8 cellular contexts compared by ENCODE assay signal in genomic region chr11:66363805-66364535, GRCh38. TPM values are rescaled to one million over a fixed set of nuclear protein-coding genes. Genes with fewer than 3 reads are reported as not detected.
DNase-seq lines count a peak whose midpoint lies in the region; ATAC-seq and TF ChIP-seq lines count a peak whose summit lies in the region.

No MANE protein-coding gene starts in this region.

- no peaks in the 10 kb centered on the region for H3K27me3 ChIP-seq in CD4-positive, alpha-beta T cell (ENCODE audit: control insufficient read depth, insufficient read depth, low read length)
- H3K27me3 ChIP-seq in HL-60 (ENCODE audit: insufficient read depth, poor library complexity, severe bottlenecking): no peaks in the 10 kb centered on the region
- H3K27me3 ChIP-seq in naive thymus-derived CD4-positive, alpha-beta T cell (ENCODE audit: control insufficient read depth in 2 of 2, insufficient read depth in 2 of 2, low read length in 2 of 2): no peaks in the 10 kb centered on the region

- peak; percentile 77 for ATAC-seq in CD4-positive, alpha-beta T cell (ENCODE audit: poor library complexity)
- ATAC-seq in activated CD4-positive, CD25-positive, alpha-beta regulatory T cell treated with anti-CD3 and anti-CD28 coated beads, Interleukin-2, amount 50 U/mL, for 24 hours: peak; percentile 57 to 63
- peak; percentile 75 for ATAC-seq in naive thymus-derived CD4-positive, alpha-beta T cell
- no peak for ATAC-seq in GM18517 (IDR thresholded peaks at IDR 0.05; ENCODE audit: unreplicated experiment)
- ATAC-seq in HG02678 (IDR thresholded peaks at IDR 0.05; ENCODE audit: unreplicated experiment): no peak

- H3K27me3 Mint-ChIP-seq in CD4-positive, alpha-beta T cell: no peaks in the 10 kb centered on the region
- H3K27me3 Mint-ChIP-seq in chondrocyte (ENCODE audit: low read depth) (no peaks in the 10 kb centered on the region), type B pancreatic cell (no peaks in the 10 kb centered on the region)
- no peaks in the 10 kb centered on the region for H3K27me3 Mint-ChIP-seq in naive thymus-derived CD4-positive, alpha-beta T cell

- no peaks in the 10 kb centered on the region for H3K9me3 ChIP-seq in CD4-positive, alpha-beta T cell (ENCODE audit: control insufficient read depth, low read length)
- no peaks in the 10 kb centered on the region for H3K9me3 ChIP-seq in naive thymus-derived CD4-positive, alpha-beta T cell (ENCODE audit: control insufficient read depth in 2 of 3, low read length in 3 of 3)

- H3K36me3 ChIP-seq in naive thymus-derived CD4-positive, alpha-beta T cell (ENCODE audit: control insufficient read depth in 2 of 3, insufficient read depth in 3 of 3, low read length in 3 of 3): peaks cover 0 to 13% (median 0%) of the 10 kb centered on the region in 3 experiments

- no peak overlapping the region for H3K4me3 Mint-ChIP-seq in CD4-positive, alpha-beta T cell
- H3K4me3 Mint-ChIP-seq in chondrocyte (ENCODE audit: unreplicated experiment): no peak overlapping the region
- no peak overlapping the region for H3K4me3 Mint-ChIP-seq in naive thymus-derived CD4-positive, alpha-beta T cell
- no peak overlapping the region for H3K4me3 Mint-ChIP-seq in type B pancreatic cell

- H3K27ac Mint-ChIP-seq in CD4-positive, alpha-beta T cell: no peak overlapping the region
- no peak overlapping the region for H3K27ac Mint-ChIP-seq in chondrocyte (ENCODE audit: unreplicated experiment)
- peak overlapping the region in 1 of 9 donors; percentile 47 for H3K27ac Mint-ChIP-seq in naive thymus-derived CD4-positive, alpha-beta T cell
- no peak overlapping the region for H3K27ac Mint-ChIP-seq in type B pancreatic cell

- no peaks in the 10 kb centered on the region for H3K4me1 ChIP-seq in naive thymus-derived CD4-positive, alpha-beta T cell (ENCODE audit: control insufficient read depth in 2 of 2, insufficient read depth in 2 of 2, low read length in 2 of 2)

- POLR2A ChIA-PET in CD4-positive, alpha-beta T cell (lab: Charles Lee): interaction anchor here (0.7 to 1.3 kb wide), 5 partner anchors 8 to 479 kb away, joined by 3 to 4 read pairs (median 3); partner anchors contain the start of gene SLC29A2
- POLR2A ChIA-PET in naive thymus-derived CD4-positive, alpha-beta T cell (lab: Charles Lee): interaction anchor here (0.7 to 0.8 kb wide), 2 partner anchors 17 to 77 kb away, joined by 4 read pairs; partner anchors contain the start of gene B4GAT1

- H3K4me1 Mint-ChIP-seq in CD4-positive, alpha-beta T cell (ENCODE audit: low read depth): no peaks in the 10 kb centered on the region
- no peaks in the 10 kb centered on the region for H3K4me1 Mint-ChIP-seq in chondrocyte (ENCODE audit: low read depth)
- H3K4me1 Mint-ChIP-seq in naive thymus-derived CD4-positive, alpha-beta T cell: peaks cover 0 to 3% (median 0%) of the 10 kb centered on the region in 7 donors
- H3K4me1 Mint-ChIP-seq in type B pancreatic cell (ENCODE audit: unreplicated experiment): no peaks in the 10 kb centered on the region

- no peaks in the 10 kb centered on the region for H3K36me3 Mint-ChIP-seq in CD4-positive, alpha-beta T cell (ENCODE audit: low read depth)
- peaks cover 4% of the 10 kb centered on the region for H3K36me3 Mint-ChIP-seq in chondrocyte (ENCODE audit: low read depth)
- no peaks in the 10 kb centered on the region for H3K36me3 Mint-ChIP-seq in naive thymus-derived CD4-positive, alpha-beta T cell
- peaks cover 5% of the 10 kb centered on the region for H3K36me3 Mint-ChIP-seq in type B pancreatic cell

- H3K9me3 Mint-ChIP-seq in CD4-positive, alpha-beta T cell: no peaks in the 10 kb centered on the region
- H3K9me3 Mint-ChIP-seq in chondrocyte (ENCODE audit: low read depth): no peaks in the 10 kb centered on the region
- no peaks in the 10 kb centered on the region for H3K9me3 Mint-ChIP-seq in naive thymus-derived CD4-positive, alpha-beta T cell
- no peaks in the 10 kb centered on the region for H3K9me3 Mint-ChIP-seq in type B pancreatic cell

- no peak overlapping the region for H3K4me3 ChIP-seq in HL-60 (replicated peaks; ENCODE audit: insufficient read depth, low read length)
- no peak overlapping the region for H3K4me3 ChIP-seq in naive thymus-derived CD4-positive, alpha-beta T cell (ENCODE audit: low read length)

- intact Hi-C loops in CD4-positive, alpha-beta T cell (cut with DNase I, micrococcal nuclease): no loop called here
- intact Hi-C loops in naive thymus-derived CD4-positive, alpha-beta T cell (cut with micrococcal nuclease): no loop called here

- no peak overlapping the region for H3K27ac ChIP-seq in CD4-positive, alpha-beta T cell (ENCODE audit: low read depth, low read length)
- no peak overlapping the region for H3K27ac ChIP-seq in HL-60 (replicated peaks)
- H3K27ac ChIP-seq in naive thymus-derived CD4-positive, alpha-beta T cell (ENCODE audit: low read depth, low read length): no peak overlapping the region

- DNase-seq in CD4-positive, alpha-beta T cell: peak; percentile 51 to 76 (median 59)
- peak in 1 of 2 experiments; percentile 73 for DNase-seq in HL-60 (ENCODE audit: low read depth in 1 of 2, low spot score in 1 of 2)
- peak; percentile 90 for DNase-seq in chondrocyte (ENCODE audit: low spot score)
- peak; percentile 24 to 81 (median 57) for DNase-seq in naive thymus-derived CD4-positive, alpha-beta T cell
- no peak for DNase-seq in type B pancreatic cell (ENCODE audit: extremely low spot score, unreplicated experiment)

- CTCF ChIA-PET in CD4-positive, alpha-beta T cell (lab: Charles Lee): interaction anchor here (0.7 to 2.7 kb wide), 5 partner anchors 20 to 1731 kb away, joined by 3 to 14 read pairs (median 9); partner anchors contain the start of gene BRMS1
- CTCF ChIA-PET in naive thymus-derived CD4-positive, alpha-beta T cell (lab: Charles Lee): interaction anchor here (0.6 to 1.8 kb wide), 9 partner anchors 10 to 643 kb away, joined by 3 to 8 read pairs (median 5); partner anchors contain the start of gene RNASEH2C

- TF ChIP-seq CTCF in CD4-positive, alpha-beta T cell (IDR thresholded peaks at IDR 0.05): peak; percentile 72
- TF ChIP-seq CTCF in HL-60 (IDR thresholded peaks at IDR 0.05; ENCODE audit: insufficient read depth, low read length) (peak; percentile 83), chondrocyte (IDR thresholded peaks at IDR 0.05) (peak; percentile 79), type B pancreatic cell (conservative IDR thresholded peaks at IDR 0.05) (peak; percentile 90)

RNA-seq across cellular contexts. Expression of gene SLC29A2, which starts 7.6 kb away (rescaled TPM):
- 1 to 10 TPM; 9.7 TPM for total RNA-seq in CD4-positive, alpha-beta T cell
- total RNA-seq in chondrocyte: 2.6 to 8.9 TPM (median 7.9 TPM) in 3 replicates
- total RNA-seq in naive thymus-derived CD4-positive, alpha-beta T cell: 10 to 100 TPM in 3 of 5 experiments, 1 to 10 TPM in 2; 6.0 to 18.9 (median 12.0) TPM
- polyA plus RNA-seq in naive thymus-derived CD4-positive, alpha-beta T cell: 1 to 10 TPM; 2.7 to 6.2 TPM
- 22.2 and 31.7 TPM in 2 replicates for total RNA-seq in type B pancreatic cell (ENCODE audit: low replicate concordance)

RNA-seq across cellular contexts. Expression of gene B4GAT1, which starts 16.5 kb away (rescaled TPM):
- 1 to 10 TPM; 1.9 to 2.0 TPM for total RNA-seq in CD4-positive, alpha-beta T cell
- total RNA-seq in chondrocyte (18.2 to 30.4 TPM (median 21.1 TPM) in 3 replicates), type B pancreatic cell (ENCODE audit: low replicate concordance) (16.0 and 31.9 TPM in 2 replicates)
- total RNA-seq in naive thymus-derived CD4-positive, alpha-beta T cell: 10 to 100 TPM in 2 of 5 experiments, 1 to 10 TPM in 3; 2.2 to 11.8 (median 7.6) TPM
- polyA plus RNA-seq in naive thymus-derived CD4-positive, alpha-beta T cell: 10 to 100 TPM; 13.5 to 18.2 TPM

RNA-seq across cellular contexts. Expression of gene BRMS1, which starts 19.1 kb away (rescaled TPM):
- total RNA-seq in CD4-positive, alpha-beta T cell: 10 to 100 TPM; 52.7 to 58.4 TPM
- total RNA-seq in chondrocyte (22.4 to 23.6 TPM (median 23.3 TPM) in 3 replicates), type B pancreatic cell (ENCODE audit: low replicate concordance) (35.1 and 42.4 TPM in 2 replicates)
- total RNA-seq in naive thymus-derived CD4-positive, alpha-beta T cell: 10 to 100 TPM; 35.9 to 50.8 (median 48.4) TPM
- 10 to 100 TPM; 56.7 to 73.5 TPM for polyA plus RNA-seq in naive thymus-derived CD4-positive, alpha-beta T cell

RNA-seq across cellular contexts. Expression of gene RIN1, which starts 27.7 kb away (rescaled TPM):
- 1 to 10 TPM; 1.2 to 1.6 TPM for total RNA-seq in CD4-positive, alpha-beta T cell
- total RNA-seq in chondrocyte (7.1 to 7.7 TPM (median 7.2 TPM) in 3 replicates), type B pancreatic cell (ENCODE audit: low replicate concordance) (2.8 and 9.5 TPM in 2 replicates)
- total RNA-seq in naive thymus-derived CD4-positive, alpha-beta T cell: 10 to 100 TPM in 3 of 5 experiments, 1 to 10 TPM in 2; 1.4 to 22.9 (median 12.3) TPM
- polyA plus RNA-seq in naive thymus-derived CD4-positive, alpha-beta T cell: 1 to 10 TPM; 2.6 to 9.1 TPM

RNA-seq across cellular contexts. Expression of gene CD248, which starts 47.1 kb away (rescaled TPM):
- 1 to 10 TPM; 3.3 to 3.4 TPM for total RNA-seq in CD4-positive, alpha-beta T cell
- total RNA-seq in chondrocyte: 44.5 to 113 TPM (median 109 TPM) in 3 replicates
- 1 to 10 TPM in 4 of 5 experiments, under 1 TPM in 1; 0.36 to 4.6 (median 1.8) TPM for total RNA-seq in naive thymus-derived CD4-positive, alpha-beta T cell
- 10 to 100 TPM; 10.6 to 10.9 TPM for polyA plus RNA-seq in naive thymus-derived CD4-positive, alpha-beta T cell
- total RNA-seq in type B pancreatic cell (ENCODE audit: low replicate concordance): 0.76 and 31.9 TPM in 2 replicates

Comparison
In these comparisons a context has a peak if more than half of its experiments do, and no peak if none do; other contexts are left out.
1. ATAC-seq: peak in CD4-positive, alpha-beta T cell (single experiment), activated CD4-positive, CD25-positive, alpha-beta regulatory T cell treated with anti-CD3 and anti-CD28 coated beads, Interleukin-2, amount 50 U/mL, for 24 hours (2 of 2) and naive thymus-derived CD4-positive, alpha-beta T cell (single experiment); none in GM18517 (single experiment) and HG02678 (single experiment).
2. Peak in every context shown above with its lines, with median percentiles within 50 percentile points of each other: CTCF ChIP-seq.